8 cellular contexts compared by ENCODE assay signal in the genomic region with DNA sequence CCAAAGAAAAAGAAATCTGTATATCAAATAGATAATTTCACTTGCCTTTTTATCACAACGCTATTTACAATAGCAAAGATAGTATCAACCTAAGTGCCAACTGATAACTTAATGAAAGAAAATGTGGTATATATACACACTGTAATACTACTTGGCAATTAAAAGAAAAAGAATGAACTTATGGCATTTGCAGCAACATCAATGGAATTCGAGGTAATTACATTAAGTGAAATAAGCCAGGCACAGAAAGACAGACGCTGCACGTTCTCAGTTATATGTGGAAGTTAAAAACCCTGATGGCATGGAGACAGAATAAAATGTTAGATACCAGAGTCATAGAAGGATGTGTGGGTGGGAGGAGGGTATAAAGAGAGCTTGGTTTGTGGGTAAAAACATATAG.
"Had no signal": no experiment of that assay in that cellular context is flagged by ENCODE, and none has a peak within 500 bp of the region (broad histone marks: within the 10 kb centered on the region; RNA-seq: fewer than 3 reads in every experiment).

No MANE protein-coding gene starts in this region.

- H3K27ac ChIP-seq: HL-60, KMS-11 had no signal

- ATAC-seq: HepG2, K562 had no signal

- H3K4me2 ChIP-seq: KMS-11 had no signal

- H3K27me3 Mint-ChIP-seq: IgD-negative memory B cell had no signal

- H3K9ac ChIP-seq: KMS-11 had no signal

- DNase-seq: IMR-90, KBM-7, KG1 had no signal

- H3K27ac Mint-ChIP-seq: IgD-negative memory B cell had no signal

- H3K4me3 Mint-ChIP-seq: IgD-negative memory B cell had no signal

- H3K4me3 ChIP-seq: K562 had no signal
